Comparison of ENCODE assay signal across 8 cellular contexts in the genomic region with DNA sequence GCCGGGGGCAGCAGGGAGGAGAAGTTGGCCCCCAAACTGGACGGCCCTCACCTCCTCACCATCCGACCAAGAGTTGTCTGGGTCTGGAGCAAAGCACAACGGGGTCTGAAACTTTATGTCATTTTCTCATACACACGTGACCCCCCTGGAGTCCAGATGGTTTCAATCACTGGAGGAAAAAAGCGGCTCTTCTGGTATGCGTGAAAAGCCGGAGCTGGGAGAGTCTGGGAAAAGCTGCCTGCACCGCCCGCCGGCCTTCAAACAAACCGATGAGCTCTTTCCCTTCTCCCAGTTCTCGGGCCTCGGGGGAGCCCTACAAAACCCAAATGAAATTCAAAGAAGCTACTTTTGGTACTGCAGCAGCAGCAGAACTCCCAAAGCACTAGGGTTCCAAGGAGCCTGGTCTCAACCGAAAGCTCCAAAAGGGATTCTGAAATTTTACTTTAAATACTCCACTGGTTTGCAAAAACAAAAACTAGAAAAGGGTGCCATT.
DNase-seq lines count a peak whose midpoint lies in the region; FAIRE-seq and TF ChIP-seq lines count a peak whose summit lies in the region.

No MANE protein-coding gene starts in this region.

- H3K9me3 ChIP-seq in tibial artery: no peaks in the 10 kb centered on the region

- no peaks in the 10 kb centered on the region for H3K27me3 ChIP-seq in tibial artery

- FAIRE-seq in H54 (lab: Jason Lieb, UNC) (peak; percentile 87), endometrium (lab: Jason Lieb, UNC) (peak; percentile 8)

- 0 out of 2 replicates have a peak, but pooled peaks have one; percentile 35 for TF ChIP-seq POLR2A in H54 (IDR thresholded peaks at IDR 0.05; ENCODE audit: low read depth, low read length)

- intact Hi-C loops in tibial artery (cut with DNase I; ENCODE audit: low total_unique reads): no loop called here

- TF ChIP-seq CTCF in AG04449 (IDR thresholded peaks at IDR 0.05; ENCODE audit: insufficient read depth, low read length, missing control alignments) (no peak), RWPE1 (conservative IDR thresholded peaks at IDR 0.05; ENCODE audit: low read depth) (no peak), tibial artery (IDR thresholded peaks at IDR 0.05) (no peak)

- DNase-seq in AG04449 (ENCODE audit: low read depth, low spot score): no peak
- DNase-seq in H54 (ENCODE audit: insufficient read length, low spot score): peak; percentile 68
- peak; percentile 66 for DNase-seq in RWPE1 (ENCODE audit: low spot score)
- peak; percentile 76 for DNase-seq in medulla oblongata (ENCODE audit: extremely low spot score)
- DNase-seq in tibial artery: peak; percentile 55 to 77
- DNase-seq in CD1c-positive myeloid dendritic cell (ENCODE audit: extremely low spot score): no peak
- DNase-seq in KBM-7: no peak

- POLR2A ChIA-PET in AG04449 (lab: Yijun Ruan, JAX) (interaction anchor here (0.7 to 2.2 kb wide), 18 partner anchors 36 to 300 kb away, joined by 3 to 10 read pairs (median 4); partner anchors contain the start of gene AKIP1), RWPE1 (lab: Yijun Ruan, JAX; ENCODE audit: low non-redundant PET) (no interaction called here)

- in situ Hi-C loops in KBM-7 (cut with MboI; ENCODE audit: low pct_unique_long_range_greater_than_20kb, low sequenced_read_pairs): no loop called here

- peaks cover 0 to 8% (median 0%) of the 10 kb centered on the region in 4 donors for H3K4me1 ChIP-seq in tibial artery

- H3K4me3 ChIP-seq in AG04449 (ENCODE audit: low read depth, low read length) (peak overlapping the region; percentile 77), tibial artery (peak overlapping the region; percentile 75 to 94)

- H3K27ac ChIP-seq in RWPE1: peak overlapping the region; percentile 87
- H3K27ac ChIP-seq in tibial artery: peak overlapping the region; percentile 67 to 75

- CTCF ChIA-PET in AG04449 (lab: Yijun Ruan, JAX): interaction anchor here (1.1 to 1.7 kb wide), 4 partner anchors 10 to 88 kb away, joined by 3 to 10 read pairs (median 5); no protein-coding TSS in a partner anchor
- CTCF ChIA-PET in RWPE1 (lab: Yijun Ruan, JAX): no interaction called here

- H3K36me3 ChIP-seq in tibial artery: no peaks in the 10 kb centered on the region

Comparison
In these comparisons a context has a peak if more than half of its experiments do, and no peak if none do; other contexts are left out.
1. DNase-seq: peak in H54 (single experiment), RWPE1 (single experiment), medulla oblongata (single experiment) and tibial artery (2 of 2); none in AG04449 (single experiment), CD1c-positive myeloid dendritic cell (single experiment) and KBM-7 (single experiment).